Comparison of ENCODE assay signal across 24 cellular contexts in genomic region chr14:42112108-42112507, GRCh38.
A peak's percentile ranks its signal among the peaks of the same experiment; 100 is the strongest.
DNase-seq lines count a peak whose midpoint lies in the region; FAIRE-seq lines count a peak whose summit lies in the region.
"Had no signal": no experiment of that assay in that cellular context is flagged by ENCODE, and none has a peak within 500 bp of the region (broad histone marks: within the 10 kb centered on the region; RNA-seq: fewer than 3 reads in every experiment).

No MANE protein-coding gene starts in this region.

- DNase-seq in LHCN-M2 (ENCODE audit: low read depth): peak; percentile 13
- peak; percentile 69 for DNase-seq in amniotic epithelial cell (ENCODE audit: low read depth)
- peak; percentile 27 for DNase-seq in fibroblast of peridontal ligament (ENCODE audit: extremely low read depth)
- DNase-seq in urothelium cell line (ENCODE audit: low spot score): peak; percentile 21
- no peak for DNase-seq in GOT3 (lab: John Stamatoyannopoulos, UW)
- no peak for DNase-seq in amygdala (lab: John Stamatoyannopoulos, UW)
- DNase-seq in NCI-H510A treated with DMSO at 0.1 percent for 48 hours (lab: John Stamatoyannopoulos, UW): no peak
- DNase-seq: activated CD4-positive, alpha-beta T cell treated with anti-CD3 and anti-CD28 coated beads for 4 hours; activated CD8-positive, alpha-beta memory T cell treated with anti-CD3 and anti-CD28 coated beads for 24 hours; activated effector memory CD4-positive, alpha-beta T cell treated with Interleukin-2 at 50 U/mL for 16 hours; activated T-cell treated with anti-CD3 and anti-CD28 coated beads for 4 hours; Caco-2; immature natural killer cell; NCI-H1417; NCI-H2029 treated with DMSO at 0.1 percent for 48 hours; NCI-H69; Peyer's patch; SIG-M5; sigmoid colon; stimulated activated CD4-positive, alpha-beta T cell treated with anti-CD3 and anti-CD28 coated beads, Interleukin-15, amount 100 ng/mL, for 24 hours; stimulated activated CD4-positive, alpha-beta T cell treated with anti-CD3 and anti-CD28 coated beads, Interleukin-4, amount 100 ng/mL, for 4 hours; substantia nigra; upper lobe of left lung had no signal

- no peak for FAIRE-seq in urothelium cell line (lab: Jason Lieb, UNC)
- FAIRE-seq: G401.6 had no signal

Comparison
In these comparisons a context has a peak if more than half of its experiments do, and no peak if none do; other contexts are left out.
1. DNase-seq: peak in LHCN-M2 (single experiment), amniotic epithelial cell (single experiment), fibroblast of peridontal ligament (single experiment) and urothelium cell line (single experiment); none in GOT3 (single experiment), amygdala (0 of 56) and NCI-H510A treated with DMSO at 0.1 percent for 48 hours (single experiment).